1 cellular context compared by ENCODE assay signal in genomic region chr18:44973282-44973681, GRCh38.
A peak's percentile ranks its signal among the peaks of the same experiment; 100 is the strongest.
TF ChIP-seq lines count a peak whose summit lies in the region.

No MANE protein-coding gene starts in this region.

TF ChIP-seq in HepG2, 621 proteins besides CTCF, POLR2A, EP300 and RAD21 (continued from another document):
- TF ChIP-seq MZF1 (CRISPR knock-in tag; IDR thresholded peaks at IDR 0.05; ENCODE audit: borderline replicate concordance) (no peak), JDP2 (CRISPR knock-in tag; IDR thresholded peaks at IDR 0.05; ENCODE audit: borderline replicate concordance) (no peak), MAX (IDR thresholded peaks at IDR 0.05) (no peak), FUBP1 (CRISPR knock-in tag; IDR thresholded peaks at IDR 0.05; ENCODE audit: borderline replicate concordance) (no peak), PRPF4 (IDR thresholded peaks at IDR 0.05; ENCODE audit: low read depth, low read length, poor library complexity, severe bottlenecking) (no peak), ZFP36 (IDR thresholded peaks at IDR 0.05; ENCODE audit: borderline replicate concordance, low read depth, low read length, partially characterized antibody) (no peak), STAG1 (CRISPR knock-in tag; IDR thresholded peaks at IDR 0.05) (peak; percentile 52), ZIK1 (CRISPR knock-in tag; IDR thresholded peaks at IDR 0.05; ENCODE audit: borderline replicate concordance, low read depth) (no peak)
- TF ChIP-seq, protein P1, sequence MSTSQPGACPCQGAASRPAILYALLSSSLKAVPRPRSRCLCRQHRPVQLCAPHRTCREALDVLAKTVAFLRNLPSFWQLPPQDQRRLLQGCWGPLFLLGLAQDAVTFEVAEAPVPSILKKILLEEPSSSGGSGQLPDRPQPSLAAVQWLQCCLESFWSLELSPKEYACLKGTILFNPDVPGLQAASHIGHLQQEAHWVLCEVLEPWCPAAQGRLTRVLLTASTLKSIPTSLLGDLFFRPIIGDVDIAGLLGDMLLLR (CRISPR knock-in tag; IDR thresholded peaks at IDR 0.05) = no peak
